Comparison of ENCODE assay signal across 1 cellular context in genomic region chr15:85029221-85029620, GRCh38.
TF ChIP-seq lines count a peak whose summit lies in the region.

No MANE protein-coding gene starts in this region.

TF ChIP-seq in liver, 16 proteins besides CTCF, POLR2A, EP300 and RAD21 (continued from another document):
- TF ChIP-seq ZBTB33 (IDR thresholded peaks at IDR 0.05), result no peak
- no peak for TF ChIP-seq JUND (IDR thresholded peaks at IDR 0.05)
- TF ChIP-seq FOXA1 (IDR thresholded peaks at IDR 0.05), result no peak
- no peak for TF ChIP-seq YY1 (IDR thresholded peaks at IDR 0.05)
